In genomic region chr19:12800873-12801465, GRCh38 we compare ENCODE assay signal across 8 cellular contexts. TPM values are rescaled to one million over a fixed set of nuclear protein-coding genes. Genes with fewer than 3 reads are reported as not detected.
DNase-seq lines count a peak whose midpoint lies in the region; ATAC-seq lines count a peak whose summit lies in the region.

No MANE protein-coding gene starts in this region.

- intact Hi-C loops in right cardiac atrium (cut with DNase I), result loop anchor here in 3 of 4 donors (5.0 kb wide), 1 partner anchor 34 kb away; no protein-coding TSS in a partner anchor

- ATAC-seq in activated naive CD4-positive, alpha-beta T cell treated with anti-CD3 and anti-CD28 coated beads, Interleukin-2, amount 50 U/mL, for 72 hours, result peak; percentile 16 to 49
- ATAC-seq in right cardiac atrium (peak; percentile 37 to 41), GM21529 (IDR thresholded peaks at IDR 0.05; ENCODE audit: unreplicated experiment) (no peak)

- peaks cover 5% of the 10 kb centered on the region for H3K4me1 ChIP-seq in right cardiac atrium (ENCODE audit: control insufficient read depth, insufficient read depth, low read length)

- H3K27ac ChIP-seq in right cardiac atrium (ENCODE audit: low read length) (peak overlapping the region; percentile 67), skin epidermis (peak overlapping the region in 20 of 21 experiments; percentile 37 to 88 (median 81))

- peak overlapping the region; percentile 69 for H3K4me3 ChIP-seq in right cardiac atrium (ENCODE audit: low read length)
- peak overlapping the region; percentile 48 to 75 (median 68) for H3K4me3 ChIP-seq in skin epidermis

- H3K27me3 ChIP-seq in right cardiac atrium (ENCODE audit: control insufficient read depth, insufficient read depth), result no peaks in the 10 kb centered on the region

- DNase-seq in stimulated activated CD4-positive, alpha-beta T cell treated with anti-CD3 and anti-CD28 coated beads, Interleukin-1b, Interleukin-23, amount 100 ng/mL, for 48 hours, result peak; percentile 18
- DNase-seq in stimulated activated CD4-positive, alpha-beta T cell treated with anti-CD3 and anti-CD28 coated beads, Interleukin-4, amount 100 ng/mL, for 4 hours, result no peak
- no peak for DNase-seq in activated naive CD4-positive, alpha-beta T cell treated with anti-CD3 and anti-CD28 coated beads, Interleukin-2, amount 50 U/mL, for 72 hours (ENCODE audit: low spot score in 2 of 2)
- peak in 2 of 3 donors; percentile 64 to 74 for DNase-seq in right cardiac atrium
- DNase-seq in T-helper 9 cell, result no peak
- no peak for DNase-seq in epidermal melanocyte (ENCODE audit: insufficient read length, low spot score)

- peak overlapping the region; percentile 65 to 90 for H3K27ac Mint-ChIP-seq in activated naive CD4-positive, alpha-beta T cell treated with anti-CD3 and anti-CD28 coated beads, Interleukin-2, amount 50 U/mL, for 72 hours

- peaks cover 9 to 15% of the 10 kb centered on the region in 2 donors for H3K36me3 Mint-ChIP-seq in activated naive CD4-positive, alpha-beta T cell treated with anti-CD3 and anti-CD28 coated beads, Interleukin-2, amount 50 U/mL, for 72 hours

- no peaks in the 10 kb centered on the region for H3K9me3 Mint-ChIP-seq in activated naive CD4-positive, alpha-beta T cell treated with anti-CD3 and anti-CD28 coated beads, Interleukin-2, amount 50 U/mL, for 72 hours

- 9% methylated on average over 38 of the region's 38 CpGs for WGBS in right cardiac atrium

- H3K9me3 ChIP-seq in right cardiac atrium (ENCODE audit: control insufficient read depth, low read length), result no peaks in the 10 kb centered on the region

RNA-seq across cellular contexts. Expression of gene PRDX2, which starts 0.6 kb away (rescaled TPM):
- 100 to 1,000 TPM; 317 to 357 TPM for total RNA-seq in activated naive CD4-positive, alpha-beta T cell treated with anti-CD3 and anti-CD28 coated beads, Interleukin-2, amount 50 U/mL, for 72 hours
- 100 to 1,000 TPM; 595 to 772 (median 666) TPM for total RNA-seq in right cardiac atrium
- 834 TPM for polyA plus RNA-seq in right cardiac atrium

RNA-seq across cellular contexts. Expression of gene THSD8, which starts 0.9 kb away (rescaled TPM):
- 10 to 100 TPM; 39.4 to 42.7 TPM for total RNA-seq in activated naive CD4-positive, alpha-beta T cell treated with anti-CD3 and anti-CD28 coated beads, Interleukin-2, amount 50 U/mL, for 72 hours
- 1 to 10 TPM; 2.2 to 3.6 (median 3.0) TPM for total RNA-seq in right cardiac atrium
- polyA plus RNA-seq in right cardiac atrium, result 2.5 TPM

RNA-seq across cellular contexts. Expression of gene RNASEH2A, which starts 5.4 kb away (rescaled TPM):
- 10 to 100 TPM; 37.0 to 41.4 TPM for total RNA-seq in activated naive CD4-positive, alpha-beta T cell treated with anti-CD3 and anti-CD28 coated beads, Interleukin-2, amount 50 U/mL, for 72 hours
- total RNA-seq in right cardiac atrium, result 1 to 10 TPM; 2.6 to 4.6 (median 3.7) TPM
- 3.5 TPM for polyA plus RNA-seq in right cardiac atrium

RNA-seq across cellular contexts. Expression of gene JUNB, which starts 9.7 kb away (rescaled TPM):
- total RNA-seq in activated naive CD4-positive, alpha-beta T cell treated with anti-CD3 and anti-CD28 coated beads, Interleukin-2, amount 50 U/mL, for 72 hours, result 100 to 1,000 TPM; 400 to 402 TPM
- total RNA-seq in right cardiac atrium, result 100 to 1,000 TPM in 1 of 4 donors, 10 to 100 TPM in 3; 29.9 to 209 (median 51.9) TPM
- polyA plus RNA-seq in right cardiac atrium, result 156 TPM

RNA-seq across cellular contexts. Expression of gene HOOK2, which starts 25.6 kb away (rescaled TPM):
- total RNA-seq in activated naive CD4-positive, alpha-beta T cell treated with anti-CD3 and anti-CD28 coated beads, Interleukin-2, amount 50 U/mL, for 72 hours, result 10 to 100 TPM; 37.9 to 41.5 TPM
- total RNA-seq in right cardiac atrium, result 10 to 100 TPM in 2 of 4 donors, 1 to 10 TPM in 2; 9.3 to 22.9 (median 13.4) TPM
- 18.0 TPM for polyA plus RNA-seq in right cardiac atrium

Comparison
In these comparisons a context has a peak if more than half of its experiments do, and no peak if none do; other contexts are left out.
1. DNase-seq: peak in stimulated activated CD4-positive, alpha-beta T cell treated with anti-CD3 and anti-CD28 coated beads, Interleukin-1b, Interleukin-23, amount 100 ng/mL, for 48 hours (single experiment) and right cardiac atrium (2 of 3); none in stimulated activated CD4-positive, alpha-beta T cell treated with anti-CD3 and anti-CD28 coated beads, Interleukin-4, amount 100 ng/mL, for 4 hours (0 of 2), activated naive CD4-positive, alpha-beta T cell treated with anti-CD3 and anti-CD28 coated beads, Interleukin-2, amount 50 U/mL, for 72 hours (0 of 2), T-helper 9 cell (single experiment) and epidermal melanocyte (single experiment).
2. RNA of gene THSD8, which starts 0.9 kb away (total RNA-seq): 39.4 to 42.7 TPM in activated naive CD4-positive, alpha-beta T cell treated with anti-CD3 and anti-CD28 coated beads, Interleukin-2, amount 50 U/mL, for 72 hours; 2.2 to 3.6 TPM in right cardiac atrium; every median in the first group is over 4 times any median in the second.
3. RNA of gene RNASEH2A, which starts 5.4 kb away (total RNA-seq): 37.0 to 41.4 TPM in activated naive CD4-positive, alpha-beta T cell treated with anti-CD3 and anti-CD28 coated beads, Interleukin-2, amount 50 U/mL, for 72 hours; 2.6 to 4.6 TPM in right cardiac atrium; every median in the first group is over 4 times any median in the second.